In genomic region chr3:30146978-30147377, GRCh38 we compare ENCODE assay signal across 18 cellular contexts.
A peak's percentile ranks its signal among the peaks of the same experiment; 100 is the strongest.
DNase-seq lines count a peak whose midpoint lies in the region; ATAC-seq and TF ChIP-seq lines count a peak whose summit lies in the region.
"Had no signal": no experiment of that assay in that cellular context is flagged by ENCODE, and none has a peak within 500 bp of the region (broad histone marks: within the 10 kb centered on the region; RNA-seq: fewer than 3 reads in every experiment).

No MANE protein-coding gene starts in this region.

- no peak overlapping the region for H3K9ac ChIP-seq in neuronal stem cell (ENCODE audit: low read depth, low read length, poor library complexity)

- H3K27me3 Mint-ChIP-seq in activated T-helper 17 cell treated with anti-CD3 and anti-CD28 coated beads, Interleukin-2, amount 50 U/mL, for 72 hours: peaks cover 3% of the 10 kb centered on the region

- no peaks in the 10 kb centered on the region for H3K9me3 Mint-ChIP-seq in activated T-helper 17 cell treated with anti-CD3 and anti-CD28 coated beads, Interleukin-2, amount 50 U/mL, for 72 hours

- H2AFZ ChIP-seq in neuronal stem cell (ENCODE audit: low read length): no peak overlapping the region

- no peak overlapping the region for H4K91ac ChIP-seq in neuronal stem cell (ENCODE audit: low read depth, low read length, poor library complexity)

- peaks cover 0 to 2% of the 10 kb centered on the region in 2 donors for H3K9me3 ChIP-seq in neuronal stem cell (replicated peaks in 1 of 2; ENCODE audit: control insufficient read depth in 2 of 2, insufficient read depth in 1 of 2, low read depth in 1 of 2, low read length in 2 of 2)

- H3K18ac ChIP-seq in neuronal stem cell (ENCODE audit: low read length): no peak overlapping the region

- H3K14ac ChIP-seq in neuronal stem cell (ENCODE audit: low read length): no peak overlapping the region

- H3K4me2 ChIP-seq in neuronal stem cell (ENCODE audit: insufficient read depth, low read length, poor library complexity, severe bottlenecking): no peak overlapping the region

- no peak overlapping the region for H2BK5ac ChIP-seq in neuronal stem cell (ENCODE audit: low read length)

- H3K4ac ChIP-seq in neuronal stem cell (ENCODE audit: low read length): no peak overlapping the region

- no peak overlapping the region for H3K27ac Mint-ChIP-seq in activated T-helper 17 cell treated with anti-CD3 and anti-CD28 coated beads, Interleukin-2, amount 50 U/mL, for 72 hours
- H3K27ac Mint-ChIP-seq: B cell had no signal

- H3K23ac ChIP-seq in neuronal stem cell (ENCODE audit: low read depth, low read length, poor library complexity): no peak overlapping the region

- peaks cover 0 to 1% of the 10 kb centered on the region in 2 donors for H3K36me3 ChIP-seq in neuronal stem cell (replicated peaks in 1 of 2; ENCODE audit: control insufficient read depth in 2 of 2, insufficient read depth in 2 of 2, low read length in 2 of 2)

- peaks cover 0 to 3% of the 10 kb centered on the region in 2 donors for H3K4me1 ChIP-seq in neuronal stem cell (ENCODE audit: control insufficient read depth in 2 of 2, insufficient read depth in 1 of 2, low read depth in 1 of 2, low read length in 2 of 2)

- H2BK12ac ChIP-seq in neuronal stem cell (ENCODE audit: low read length): no peak overlapping the region

- no peak overlapping the region for H3K4me3 Mint-ChIP-seq in activated T-helper 17 cell treated with anti-CD3 and anti-CD28 coated beads, Interleukin-2, amount 50 U/mL, for 72 hours
- H3K4me3 Mint-ChIP-seq: B cell had no signal

- no peak overlapping the region for H3K27ac ChIP-seq in neuronal stem cell (replicated peaks; ENCODE audit: low read length)

- H2BK15ac ChIP-seq in neuronal stem cell (ENCODE audit: low read length): no peak overlapping the region

- no peak overlapping the region for H2AK5ac ChIP-seq in neuronal stem cell (ENCODE audit: low read depth, low read length)

- no peak overlapping the region for H3K4me3 ChIP-seq in AG10803 (ENCODE audit: low read length)
- no peak overlapping the region for H3K4me3 ChIP-seq in cardiac fibroblast (replicated peaks in 1 of 2; ENCODE audit: low read depth in 2 of 2, low read length in 2 of 2)
- no peak overlapping the region for H3K4me3 ChIP-seq in neuronal stem cell (ENCODE audit: low read length in 2 of 2)

- no peaks in the 10 kb centered on the region for H3K79me1 ChIP-seq in neuronal stem cell (ENCODE audit: low read depth, low read length)

- no peak for TF ChIP-seq CTCF in AG10803 (conservative IDR thresholded peaks at IDR 0.05; ENCODE audit: low read length)
- TF ChIP-seq CTCF in cardiac fibroblast (IDR thresholded peaks at IDR 0.05; ENCODE audit: low read depth, low read length): no peak

- no peaks in the 10 kb centered on the region for H3K36me3 Mint-ChIP-seq in activated T-helper 17 cell treated with anti-CD3 and anti-CD28 coated beads, Interleukin-2, amount 50 U/mL, for 72 hours (ENCODE audit: low read depth)
- H3K36me3 Mint-ChIP-seq: CD4-positive, CD25-positive, alpha-beta regulatory T cell had no signal

- H3K4me1 Mint-ChIP-seq in activated T-helper 17 cell treated with anti-CD3 and anti-CD28 coated beads, Interleukin-2, amount 50 U/mL, for 72 hours: no peaks in the 10 kb centered on the region
- H3K4me1 Mint-ChIP-seq: B cell had no signal

- H3K27me3 ChIP-seq in neuronal stem cell (ENCODE audit: control insufficient read depth in 3 of 3, insufficient read depth in 3 of 3, low read depth in 1 of 3, low read length in 3 of 3): no peaks in the 10 kb centered on the region

- H4K8ac ChIP-seq in neuronal stem cell (ENCODE audit: low read depth, low read length): no peak overlapping the region

- DNase-seq in AG10803 (ENCODE audit: low read depth) (peak; percentile 16), cardiac fibroblast (ENCODE audit: low read depth in 2 of 2) (peak; percentile 18 to 41), neuronal stem cell (ENCODE audit: low spot score) (peak; percentile 1), hepatic stellate cell (ENCODE audit: low spot score) (no peak), HUDEP-2 (lab: John Stamatoyannopoulos, UW; ENCODE audit: unreplicated experiment in 76 of 76) (no peak)
- DNase-seq: Calu3; CD4-positive, CD25-positive, alpha-beta regulatory T cell; EL; KBM-7; NCI-H1105; NCI-H2081; NCI-H510A; NCI-H82; OCI-M1; SHP77 had no signal

- H2BK120ac ChIP-seq in neuronal stem cell (ENCODE audit: low read depth, low read length): no peak overlapping the region

- ATAC-seq in HG02884 (IDR thresholded peaks at IDR 0.05; ENCODE audit: unreplicated experiment): peak; percentile 45
- no peak for ATAC-seq in activated T-helper 17 cell treated with anti-CD3 and anti-CD28 coated beads, Interleukin-2, amount 50 U/mL, for 72 hours (replicated peaks)

Comparison
In these comparisons a context has a peak if more than half of its experiments do, and no peak if none do; other contexts are left out.
1. DNase-seq: peak in AG10803 (single experiment), cardiac fibroblast (2 of 2) and neuronal stem cell (single experiment); none in hepatic stellate cell (single experiment) and HUDEP-2 (0 of 76).